8 cellular contexts compared by ENCODE assay signal in the genomic region with DNA sequence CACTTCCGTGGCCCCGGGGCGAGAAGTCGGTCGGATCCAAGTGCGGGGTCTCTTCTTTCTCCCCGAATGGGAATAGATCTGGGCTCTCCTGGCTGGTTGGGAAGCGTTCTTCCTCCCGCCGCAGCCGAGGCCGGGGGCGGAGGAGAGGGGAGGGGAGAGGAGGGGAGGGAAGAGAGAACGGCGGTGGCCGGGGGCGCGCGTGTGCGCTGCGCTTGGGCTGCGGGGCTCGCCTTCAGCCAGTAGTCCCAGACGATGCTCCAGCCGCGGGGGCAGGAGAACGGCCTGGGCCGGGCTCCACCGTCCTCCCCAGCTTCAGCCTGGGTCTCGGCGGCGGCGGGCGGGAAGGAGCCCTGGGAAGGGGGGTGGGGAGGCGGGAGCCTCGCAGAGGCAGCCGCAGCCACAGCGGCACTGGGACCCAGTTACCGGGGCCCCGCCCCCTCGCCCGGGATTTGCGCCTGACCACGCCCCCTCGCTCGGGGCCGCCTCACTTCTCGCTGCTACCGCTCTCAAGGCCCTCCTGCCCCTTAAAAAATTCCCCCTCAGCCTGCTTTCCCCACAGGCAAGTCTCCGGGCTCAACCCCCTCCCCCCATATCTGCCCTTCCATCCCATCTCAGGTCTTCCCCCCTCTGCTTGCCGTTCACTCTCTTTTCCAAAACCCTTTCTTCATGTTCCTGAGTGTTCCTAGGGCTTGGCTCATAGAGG. TPM values are rescaled to one million over a fixed set of nuclear protein-coding genes. Genes with fewer than 3 reads are reported as not detected.
A peak's percentile ranks its signal among the peaks of the same experiment; 100 is the strongest.
DNase-seq lines count a peak whose midpoint lies in the region; ATAC-seq lines count a peak whose summit lies in the region.

FGD1 (minus strand) TSS at position 421 of the 703 bp plus-strand sequence. CDS start 802 bp downstream, outside the sequence.

- ATAC-seq in activated T-cell treated with anti-CD3 and anti-CD28 coated beads, Interleukin-2, amount 50 U/mL, for 4 hours: peak; percentile 64 to 67
- peak; percentile 29 for ATAC-seq in naive thymus-derived CD4-positive, alpha-beta T cell
- no peak for ATAC-seq in HG03108 (IDR thresholded peaks at IDR 0.05; ENCODE audit: unreplicated experiment)

- H3K9me3 ChIP-seq in naive thymus-derived CD4-positive, alpha-beta T cell (ENCODE audit: control insufficient read depth in 2 of 3, low read length in 3 of 3): no peaks in the 10 kb centered on the region
- no peaks in the 10 kb centered on the region for H3K9me3 ChIP-seq in subcutaneous abdominal adipose tissue (ENCODE audit: control insufficient read depth in 5 of 5, low read length in 5 of 5)

- POLR2A ChIA-PET in naive thymus-derived CD4-positive, alpha-beta T cell (lab: Charles Lee): no interaction called here

- H3K4me3 Mint-ChIP-seq in activated T-cell treated with anti-CD3 and anti-CD28 coated beads, Interleukin-2, amount 50 U/mL, for 4 hours: peak within 1 kb of the TSS; percentile 71
- H3K4me3 Mint-ChIP-seq in naive thymus-derived CD4-positive, alpha-beta T cell: peak within 1 kb of the TSS; percentile 35 to 87 (median 74)

- H3K4me1 Mint-ChIP-seq in activated T-cell treated with anti-CD3 and anti-CD28 coated beads, Interleukin-2, amount 50 U/mL, for 4 hours (ENCODE audit: low read depth): peaks cover 5% of the 10 kb centered on the region
- peaks cover 1 to 13% (median 7%) of the 10 kb centered on the region in 7 donors for H3K4me1 Mint-ChIP-seq in naive thymus-derived CD4-positive, alpha-beta T cell

- CTCF ChIA-PET in naive thymus-derived CD4-positive, alpha-beta T cell (lab: Charles Lee): no interaction called here

- H3K9ac ChIP-seq in subcutaneous abdominal adipose tissue (ENCODE audit: low read length in 5 of 5): peak within 1 kb of the TSS in 4 of 5 donors; percentile 43 to 72 (median 58)

- peak; percentile 78 for DNase-seq in activated effector memory CD4-positive, alpha-beta T cell treated with anti-CD3 and anti-CD28 coated beads, Interleukin-2, amount 50 U/mL, for 16 hours
- no peak for DNase-seq in activated effector memory CD4-positive, alpha-beta T cell treated with Interleukin-2 at 50 U/mL for 16 hours
- DNase-seq in NCI-H526 (lab: John Stamatoyannopoulos, UW) (peak; percentile 45 to 86), fibroblast of peridontal ligament (ENCODE audit: extremely low read depth) (peak; percentile 43)
- DNase-seq in activated T-cell treated with anti-CD3 and anti-CD28 coated beads, Interleukin-2, amount 50 U/mL, for 4 hours: peak; percentile 48
- DNase-seq in naive thymus-derived CD4-positive, alpha-beta T cell: peak in 5 of 9 donors; percentile 8 to 52 (median 19)

- H3K27me3 Mint-ChIP-seq in activated T-cell treated with anti-CD3 and anti-CD28 coated beads, Interleukin-2, amount 50 U/mL, for 4 hours (ENCODE audit: low read depth): peaks cover 28% of the 10 kb centered on the region
- peaks cover 24 to 45% (median 30%) of the 10 kb centered on the region in 5 donors for H3K27me3 Mint-ChIP-seq in naive thymus-derived CD4-positive, alpha-beta T cell

- no peaks in the 10 kb centered on the region for H3K36me3 Mint-ChIP-seq in activated T-cell treated with anti-CD3 and anti-CD28 coated beads, Interleukin-2, amount 50 U/mL, for 4 hours (ENCODE audit: insufficient read depth)
- no peaks in the 10 kb centered on the region for H3K36me3 Mint-ChIP-seq in naive thymus-derived CD4-positive, alpha-beta T cell

- H3K27ac ChIP-seq in naive thymus-derived CD4-positive, alpha-beta T cell (ENCODE audit: low read depth, low read length): no peak within 1 kb of the TSS
- H3K27ac ChIP-seq in subcutaneous abdominal adipose tissue (ENCODE audit: low read depth, low read length): no peak within 1 kb of the TSS

- no peaks in the 10 kb centered on the region for H3K9me3 Mint-ChIP-seq in activated T-cell treated with anti-CD3 and anti-CD28 coated beads, Interleukin-2, amount 50 U/mL, for 4 hours
- H3K9me3 Mint-ChIP-seq in naive thymus-derived CD4-positive, alpha-beta T cell: peaks cover 0 to 2% (median 0%) of the 10 kb centered on the region in 11 donors

- no peak within 1 kb of the TSS for H3K4me3 ChIP-seq in naive thymus-derived CD4-positive, alpha-beta T cell (ENCODE audit: low read length)
- peak within 1 kb of the TSS; percentile 56 to 65 (median 63) for H3K4me3 ChIP-seq in subcutaneous abdominal adipose tissue (ENCODE audit: low read depth in 1 of 5, low read length in 5 of 5)

- H3K36me3 ChIP-seq in naive thymus-derived CD4-positive, alpha-beta T cell (ENCODE audit: control insufficient read depth in 2 of 3, insufficient read depth in 3 of 3, low read length in 3 of 3): no peaks in the 10 kb centered on the region
- no peaks in the 10 kb centered on the region for H3K36me3 ChIP-seq in subcutaneous abdominal adipose tissue (ENCODE audit: control insufficient read depth in 5 of 5, insufficient read depth in 5 of 5, low read length in 5 of 5)

- no peaks in the 10 kb centered on the region for H3K4me1 ChIP-seq in naive thymus-derived CD4-positive, alpha-beta T cell (ENCODE audit: control insufficient read depth in 2 of 2, insufficient read depth in 2 of 2, low read length in 2 of 2)
- H3K4me1 ChIP-seq in subcutaneous abdominal adipose tissue (ENCODE audit: control insufficient read depth in 5 of 5, insufficient read depth in 5 of 5, low read length in 5 of 5): peaks cover 0 to 16% (median 8%) of the 10 kb centered on the region in 5 donors

- intact Hi-C loops in naive thymus-derived CD4-positive, alpha-beta T cell (cut with micrococcal nuclease): no loop called here

- peak within 1 kb of the TSS in 1 of 9 donors; percentile 23 for H3K27ac Mint-ChIP-seq in naive thymus-derived CD4-positive, alpha-beta T cell

- peaks cover 0 to 2% of the 10 kb centered on the region in 2 donors for H3K27me3 ChIP-seq in naive thymus-derived CD4-positive, alpha-beta T cell (ENCODE audit: control insufficient read depth in 2 of 2, insufficient read depth in 2 of 2, low read length in 2 of 2)
- H3K27me3 ChIP-seq in subcutaneous abdominal adipose tissue (ENCODE audit: control insufficient read depth in 5 of 5, insufficient read depth in 4 of 5, low read length in 5 of 5): peaks cover 2 to 18% (median 10%) of the 10 kb centered on the region in 5 donors

RNA-seq across cellular contexts. Expression of gene FGD1, which starts in this region (rescaled TPM):
- total RNA-seq in activated T-cell treated with anti-CD3 and anti-CD28 coated beads, Interleukin-2, amount 50 U/mL, for 4 hours: under 1 TPM; 0.11 to 0.15 (median 0.13) TPM
- total RNA-seq in naive thymus-derived CD4-positive, alpha-beta T cell: under 1 TPM in 2 of 5 experiments, not detected in 3; 0.07 to 0.11 TPM
- 1 to 10 TPM; 1.0 to 1.1 TPM for polyA plus RNA-seq in naive thymus-derived CD4-positive, alpha-beta T cell

Comparison
In these comparisons a context has a peak if more than half of its experiments do, and no peak if none do; other contexts are left out.
1. Peak in DNase-seq and ATAC-seq in activated T-cell treated with anti-CD3 and anti-CD28 coated beads, Interleukin-2, amount 50 U/mL, for 4 hours; RNA of the gene not detected or under 1 TPM.